In the genomic region with DNA sequence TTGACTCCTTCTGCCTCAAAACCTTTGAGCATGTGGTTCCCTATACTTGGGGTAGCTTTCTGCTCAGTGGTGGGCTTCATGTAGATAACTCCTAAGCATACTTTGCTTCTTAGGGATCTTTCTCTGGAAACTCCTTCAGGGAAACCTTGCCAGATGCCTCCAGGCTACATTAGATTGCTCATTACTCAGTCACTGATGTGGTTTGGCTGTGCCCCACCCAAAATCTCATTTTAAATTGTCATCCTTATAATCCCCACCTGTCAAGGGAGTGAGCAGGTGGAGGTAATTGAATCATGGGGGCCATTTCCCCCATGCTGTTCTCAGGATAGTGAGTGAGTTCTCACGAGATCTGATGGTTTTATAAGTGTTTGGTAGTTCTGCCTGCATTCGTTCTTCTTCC, we compare ENCODE assay signal across 28 cellular contexts.
"Had no signal": no experiment of that assay in that cellular context is flagged by ENCODE, and none has a peak within 500 bp of the region (broad histone marks: within the 10 kb centered on the region; RNA-seq: fewer than 3 reads in every experiment).

No MANE protein-coding gene starts in this region.

- H3K36me3 ChIP-seq: SJSA1 had no signal

- H3K36me3 Mint-ChIP-seq: activated naive CD8-positive, alpha-beta T cell; brain had no signal

- FAIRE-seq: astrocyte, HepG2, RCC 7860 had no signal

- H3K27me3 Mint-ChIP-seq: activated naive CD8-positive, alpha-beta T cell; activated T-helper 17 cell treated with anti-CD3 and anti-CD28 coated beads, Interleukin-2, amount 50 U/mL, for 72 hours had no signal

- DNase-seq: activated CD4-positive, alpha-beta T cell treated with anti-CD3 and anti-CD28 coated beads for 48 hours; activated CD4-positive, alpha-beta T cell treated with anti-CD3 and anti-CD28 coated beads, Interleukin-2, amount 50 U/mL, for 4 hours; activated CD4-positive, CD25-positive, alpha-beta regulatory T cell treated with anti-CD3 and anti-CD28 coated beads, Interleukin-2, amount 50 U/mL, for 72 hours; activated CD8-positive, alpha-beta T cell treated with anti-CD3 and anti-CD28 coated beads, Interleukin-2, amount 10 ng/mL, durations not matched to agents 7 days and 5 days; activated gamma-delta T cell; activated naive CD4-positive, alpha-beta T cell treated with anti-CD3 and anti-CD28 coated beads for 36 hours; activated T-cell treated with anti-CD3 and anti-CD28 coated beads, Interleukin-2, amount 50 U/mL, for 48 hours; cerebellar nuclear complex; NCI-H1092; NCI-H1417 treated with DMSO at 0.1 percent for 48 hours; NCI-H1694; NCI-H2029; NCI-H2107; NCI-H446; NCI-H524 treated with DMSO at 0.1 percent for 48 hours; NCI-H774; NK-92 treated with Interleukin-12 subunit alpha and Interleukin-12 subunit beta, amount 100 ng/mL, for 24 hours; OCI-M1; SHP77; SW 1271 had no signal

- H3K27me3 ChIP-seq: SJSA1 had no signal

- H3K4me3 Mint-ChIP-seq: activated CD8-positive, alpha-beta T cell treated with anti-CD3 and anti-CD28 coated beads, Interleukin-2, amount 10 ng/mL, durations not matched to agents 7 days and 5 days; activated naive CD4-positive, alpha-beta T cell treated with anti-CD3 and anti-CD28 coated beads for 36 hours; activated naive CD8-positive, alpha-beta T cell; activated T-helper 17 cell treated with anti-CD3 and anti-CD28 coated beads, Interleukin-2, amount 50 U/mL, for 72 hours; brain; T-helper 1 cell treated with Interleukin-12 subunit alpha and Interleukin-12 subunit beta and Interleukin-4 antibody, amounts not matched to agents 30 μg/mL and 1 μg/mL, for 36 hours had no signal

- H3K4me1 Mint-ChIP-seq: activated T-helper 17 cell treated with anti-CD3 and anti-CD28 coated beads, Interleukin-2, amount 50 U/mL, for 72 hours had no signal

- H3K4me3 ChIP-seq: SJSA1 had no signal

- H3K27ac Mint-ChIP-seq: activated CD8-positive, alpha-beta T cell treated with anti-CD3 and anti-CD28 coated beads, Interleukin-2, amount 10 ng/mL, durations not matched to agents 7 days and 5 days; activated naive CD4-positive, alpha-beta T cell treated with anti-CD3 and anti-CD28 coated beads for 36 hours; activated naive CD8-positive, alpha-beta T cell; activated T-helper 17 cell treated with anti-CD3 and anti-CD28 coated beads, Interleukin-2, amount 50 U/mL, for 72 hours; brain; T-helper 1 cell treated with Interleukin-12 subunit alpha and Interleukin-12 subunit beta and Interleukin-4 antibody, amounts not matched to agents 30 μg/mL and 1 μg/mL, for 36 hours had no signal

- H3K9me3 Mint-ChIP-seq: activated naive CD4-positive, alpha-beta T cell treated with anti-CD3 and anti-CD28 coated beads for 36 hours; activated T-helper 17 cell treated with anti-CD3 and anti-CD28 coated beads, Interleukin-2, amount 50 U/mL, for 72 hours; T-helper 1 cell treated with Interleukin-12 subunit alpha and Interleukin-12 subunit beta and Interleukin-4 antibody, amounts not matched to agents 30 μg/mL and 1 μg/mL, for 36 hours had no signal
